8 cellular contexts compared by ENCODE assay signal in genomic region chr5:131416729-131417128, GRCh38.
DNase-seq lines count a peak whose midpoint lies in the region; ATAC-seq, FAIRE-seq and TF ChIP-seq lines count a peak whose summit lies in the region.

No MANE protein-coding gene starts in this region.

- intact Hi-C loops in sciatic nerve (cut with DNase I) = no loop called here

- H3K4me1 Mint-ChIP-seq in T-cell = peaks cover 47 to 52% (median 51%) of the 10 kb centered on the region in 3 donors

- no peak for DNase-seq in GM12891 (ENCODE audit: insufficient read length, low spot score)
- no peak for DNase-seq in T-cell
- no peak for DNase-seq in DMS153 treated with DMSO at 0.1 percent for 48 hours (lab: John Stamatoyannopoulos, UW; ENCODE audit: unreplicated experiment)
- no peak for DNase-seq in SW 1271 (lab: John Stamatoyannopoulos, UW)
- no peak for DNase-seq in stimulated activated CD4-positive, alpha-beta T cell treated with anti-CD3 and anti-CD28 coated beads, Interleukin-1b, Interleukin-23, amount 100 ng/mL, for 48 hours
- no peak for DNase-seq in sciatic nerve (ENCODE audit: low spot score)

- peaks cover 11% of the 10 kb centered on the region for H3K36me3 Mint-ChIP-seq in T-cell

- FAIRE-seq in GM12891 (lab: Jason Lieb, UNC) = peak; percentile 56

- H3K4me3 Mint-ChIP-seq in T-cell = peak overlapping the region in 2 of 3 donors; percentile 28 to 42

- H3K27me3 Mint-ChIP-seq in T-cell = no peaks in the 10 kb centered on the region

- peak overlapping the region; percentile 87 to 93 for H3K27ac Mint-ChIP-seq in T-cell

- ATAC-seq in GM19372 (IDR thresholded peaks at IDR 0.05; ENCODE audit: low read depth, unreplicated experiment) = peak; percentile 63
- ATAC-seq in HG02981 (IDR thresholded peaks at IDR 0.05; ENCODE audit: unreplicated experiment) = peak; percentile 76
- no peak for ATAC-seq in T-cell (replicated peaks in 1 of 4)
- no peak for ATAC-seq in sciatic nerve

- CTCF ChIA-PET in T-cell (lab: Charles Lee) = interaction anchor here in 1 of 2 donors (0.7 to 3.0 kb wide), 4 partner anchors 33 to 546 kb away, joined by 3 to 12 read pairs (median 4); no protein-coding TSS in a partner anchor

- POLR2A ChIA-PET in T-cell (lab: Charles Lee) = no interaction called here

- no peak for TF ChIP-seq POLR2A in GM12891 (IDR thresholded peaks at IDR 0.05; ENCODE audit: low read depth, low read length)

- no peaks in the 10 kb centered on the region for H3K9me3 Mint-ChIP-seq in T-cell

TF ChIP-seq in GM12891, 5 proteins besides CTCF, POLR2A, EP300 and RAD21:
- TF ChIP-seq PAX5 (IDR thresholded peaks at IDR 0.05; ENCODE audit: insufficient read depth, low read length, severe bottlenecking) (no peak), TAF1 (IDR thresholded peaks at IDR 0.05; ENCODE audit: low read depth, low read length) (no peak), SPI1 (IDR thresholded peaks at IDR 0.05; ENCODE audit: low read depth, low read length) (peak; percentile 87), POLR2AphosphoS5 (IDR thresholded peaks at IDR 0.05; ENCODE audit: low read depth, low read length) (no peak), POU2F2 (IDR thresholded peaks at IDR 0.05; ENCODE audit: low read depth, low read length) (no peak)

Comparison
In these comparisons a context has a peak if more than half of its experiments do, and no peak if none do; other contexts are left out.
1. ATAC-seq: peak in GM19372 (single experiment) and HG02981 (single experiment); none in T-cell (0 of 4) and sciatic nerve (single experiment).